ENCODE assay signal across 14 cellular contexts in genomic region chr9:135198889-135199288, GRCh38.
DNase-seq lines count a peak whose midpoint lies in the region; TF ChIP-seq lines count a peak whose summit lies in the region.
"Had no signal": no experiment of that assay in that cellular context is flagged by ENCODE, and none has a peak within 500 bp of the region (broad histone marks: within the 10 kb centered on the region; RNA-seq: fewer than 3 reads in every experiment).

No MANE protein-coding gene starts in this region.

- H3K27ac ChIP-seq in endodermal cell (ENCODE audit: low read depth, low read length) (peak overlapping the region; percentile 76), neural progenitor cell (no peak overlapping the region), esophagus muscularis mucosa (replicated peaks in 1 of 4) (no peak overlapping the region)
- H3K27ac ChIP-seq: 22Rv1, BLaER1, PC-9 had no signal

- no peak overlapping the region for H3K9ac ChIP-seq in endodermal cell (ENCODE audit: extremely low read depth, low read length, poor library complexity, severe bottlenecking)
- no peak overlapping the region for H3K9ac ChIP-seq in neural progenitor cell
- H3K9ac ChIP-seq: BLaER1 had no signal

- no peak overlapping the region for H3K4me3 Mint-ChIP-seq in endodermal cell
- H3K4me3 Mint-ChIP-seq in neural progenitor cell: no peak overlapping the region
- H3K4me3 Mint-ChIP-seq: IgD-negative memory B cell had no signal

- H3K27me3 ChIP-seq in endodermal cell (ENCODE audit: control insufficient read depth, insufficient read depth, low read length, poor library complexity, severe bottlenecking) (peaks cover 10% of the 10 kb centered on the region), neural progenitor cell (peaks cover 10% of the 10 kb centered on the region), esophagus muscularis mucosa (peaks cover 0 to 76% (median 4%) of the 10 kb centered on the region in 4 donors)
- H3K27me3 ChIP-seq: BLaER1 had no signal

- no peak for TF ChIP-seq CTCF in endodermal cell (conservative IDR thresholded peaks at IDR 0.05)
- TF ChIP-seq CTCF in neural progenitor cell (IDR thresholded peaks at IDR 0.05): no peak
- TF ChIP-seq CTCF in esophagus muscularis mucosa (IDR thresholded peaks at IDR 0.05): no peak

- H3F3A ChIP-seq in neural progenitor cell (ENCODE audit: low read depth): no peaks in the 10 kb centered on the region

- H3K27ac Mint-ChIP-seq in endodermal cell (no peak overlapping the region), neural progenitor cell (no peak overlapping the region)
- H3K27ac Mint-ChIP-seq: IgD-negative memory B cell had no signal

- no peaks in the 10 kb centered on the region for H3K79me2 ChIP-seq in neural progenitor cell (ENCODE audit: low read depth)

- DNase-seq in NCI-H1436 (lab: John Stamatoyannopoulos, UW) (peak; percentile 40), NCI-H1436 treated with DMSO at 0.1 percent for 48 hours (lab: John Stamatoyannopoulos, UW) (no peak), NCI-H2029 treated with DMSO at 0.1 percent for 48 hours (lab: John Stamatoyannopoulos, UW) (peak; percentile 28), endodermal cell (peak; percentile 70), neural progenitor cell (ENCODE audit: low spot score) (peak; percentile 33), esophagus muscularis mucosa (ENCODE audit: extremely low spot score) (no peak), NCI-H748 (lab: John Stamatoyannopoulos, UW; ENCODE audit: unreplicated experiment) (no peak)
- no peak for DNase-seq in activated CD4-positive, alpha-beta T cell treated with anti-CD3 and anti-CD28 coated beads for 1 hour
- DNase-seq: HCEC 1CT, NCI-H69, PC-9 had no signal

- H3K27me3 Mint-ChIP-seq in endodermal cell (ENCODE audit: insufficient read depth): peaks cover 26% of the 10 kb centered on the region
- peaks cover 15% of the 10 kb centered on the region for H3K27me3 Mint-ChIP-seq in neural progenitor cell (ENCODE audit: insufficient read depth, low read depth)

- no peak for TF ChIP-seq POLR2A in esophagus muscularis mucosa (IDR thresholded peaks at IDR 0.05; ENCODE audit: low read depth)

- H3K4me1 ChIP-seq in endodermal cell (ENCODE audit: control insufficient read depth, insufficient read depth, low read length) (no peaks in the 10 kb centered on the region), neural progenitor cell (peaks cover 7% of the 10 kb centered on the region), esophagus muscularis mucosa (no peaks in the 10 kb centered on the region)

- no peaks in the 10 kb centered on the region for H3K36me3 Mint-ChIP-seq in endodermal cell (ENCODE audit: low read depth)
- H3K36me3 Mint-ChIP-seq in neural progenitor cell: no peaks in the 10 kb centered on the region
- H3K36me3 Mint-ChIP-seq: IgD-negative memory B cell had no signal

- H4K20me1 ChIP-seq in neural progenitor cell (ENCODE audit: low read depth): no peaks in the 10 kb centered on the region
- H4K20me1 ChIP-seq: BLaER1 had no signal

- H2AFZ ChIP-seq in neural progenitor cell (replicated peaks): no peak overlapping the region
- H2AFZ ChIP-seq: PC-9 had no signal

- H3K9me3 Mint-ChIP-seq in endodermal cell (peaks cover 5% of the 10 kb centered on the region), neural progenitor cell (peaks cover 9% of the 10 kb centered on the region)

- 51 to 54% methylated on average over 6 to 12 of the region's 12 CpGs for WGBS in endodermal cell (ENCODE audit: insufficient coverage in 1 of 2, insufficient read length in 1 of 2), 2 experiments
- 23% methylated on average over 8 of the region's 12 CpGs for WGBS in esophagus muscularis mucosa

- no peak overlapping the region for H3K4me3 ChIP-seq in endodermal cell (ENCODE audit: low read length)
- no peak overlapping the region for H3K4me3 ChIP-seq in neural progenitor cell
- H3K4me3 ChIP-seq in esophagus muscularis mucosa: no peak overlapping the region
- H3K4me3 ChIP-seq: BLaER1, PC-9 had no signal

- H3K9me3 ChIP-seq in endodermal cell (ENCODE audit: control insufficient read depth, low read length) (no peaks in the 10 kb centered on the region), neural progenitor cell (ENCODE audit: low read depth) (no peaks in the 10 kb centered on the region), esophagus muscularis mucosa (no peaks in the 10 kb centered on the region)

- no peak for TF ChIP-seq EP300 in esophagus muscularis mucosa (IDR thresholded peaks at IDR 0.05)

- intact Hi-C loops in esophagus muscularis mucosa (cut with DNase I): no loop called here

- no peaks in the 10 kb centered on the region for H3K36me3 ChIP-seq in endodermal cell (ENCODE audit: control insufficient read depth, insufficient read depth, low read length)
- no peaks in the 10 kb centered on the region for H3K36me3 ChIP-seq in neural progenitor cell
- H3K36me3 ChIP-seq in esophagus muscularis mucosa: no peaks in the 10 kb centered on the region
- H3K36me3 ChIP-seq: BLaER1 had no signal

- H3K4me2 ChIP-seq in neural progenitor cell: no peak overlapping the region
- H3K4me2 ChIP-seq: BLaER1, PC-9 had no signal

- H3K4me1 Mint-ChIP-seq in endodermal cell: peaks cover 8% of the 10 kb centered on the region
- H3K4me1 Mint-ChIP-seq in neural progenitor cell: peaks cover 5% of the 10 kb centered on the region
- H3K4me1 Mint-ChIP-seq: IgD-negative memory B cell had no signal

Comparison
In these comparisons a context has a peak if more than half of its experiments do, and no peak if none do; other contexts are left out.
1. DNase-seq: peak in NCI-H1436 (single experiment), NCI-H2029 treated with DMSO at 0.1 percent for 48 hours (single experiment), endodermal cell (single experiment) and neural progenitor cell (single experiment); none in NCI-H1436 treated with DMSO at 0.1 percent for 48 hours (single experiment), activated CD4-positive, alpha-beta T cell treated with anti-CD3 and anti-CD28 coated beads for 1 hour (single experiment), esophagus muscularis mucosa (single experiment) and NCI-H748 (single experiment).